ENCODE assay signal across 1 cellular context in the genomic region with DNA sequence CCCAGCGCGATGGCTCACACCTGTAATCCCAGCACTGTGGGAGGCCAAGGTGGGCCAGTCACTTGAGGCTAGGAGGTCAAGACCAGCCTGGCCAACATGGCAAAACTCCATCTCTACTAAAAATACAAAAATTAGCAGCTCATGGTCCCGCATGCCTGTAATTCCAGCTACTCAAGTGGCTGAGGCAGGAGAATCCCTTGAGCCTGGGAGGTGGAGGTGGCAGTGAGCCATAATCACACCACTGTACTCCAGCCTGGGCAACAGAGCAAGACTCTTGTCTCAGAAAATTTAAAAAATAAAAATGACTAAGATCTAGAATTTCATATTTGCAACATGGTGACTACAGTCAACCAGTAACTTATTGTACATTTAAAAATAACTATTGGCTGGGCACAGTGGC. TPM values are rescaled to one million over a fixed set of nuclear protein-coding genes. Genes with fewer than 3 reads are reported as not detected.
"Had no signal": no experiment of that assay in that cellular context is flagged by ENCODE, and none has a peak within 500 bp of the region (broad histone marks: within the 10 kb centered on the region; RNA-seq: fewer than 3 reads in every experiment).

No MANE protein-coding gene starts in this region.

RNA-seq across cellular contexts. Expression of gene RAPGEFL1, which starts 34.1 kb away (rescaled TPM):
- polyA plus RNA-seq: immature natural killer cell had no signal
